8 cellular contexts compared by ENCODE assay signal in the genomic region with DNA sequence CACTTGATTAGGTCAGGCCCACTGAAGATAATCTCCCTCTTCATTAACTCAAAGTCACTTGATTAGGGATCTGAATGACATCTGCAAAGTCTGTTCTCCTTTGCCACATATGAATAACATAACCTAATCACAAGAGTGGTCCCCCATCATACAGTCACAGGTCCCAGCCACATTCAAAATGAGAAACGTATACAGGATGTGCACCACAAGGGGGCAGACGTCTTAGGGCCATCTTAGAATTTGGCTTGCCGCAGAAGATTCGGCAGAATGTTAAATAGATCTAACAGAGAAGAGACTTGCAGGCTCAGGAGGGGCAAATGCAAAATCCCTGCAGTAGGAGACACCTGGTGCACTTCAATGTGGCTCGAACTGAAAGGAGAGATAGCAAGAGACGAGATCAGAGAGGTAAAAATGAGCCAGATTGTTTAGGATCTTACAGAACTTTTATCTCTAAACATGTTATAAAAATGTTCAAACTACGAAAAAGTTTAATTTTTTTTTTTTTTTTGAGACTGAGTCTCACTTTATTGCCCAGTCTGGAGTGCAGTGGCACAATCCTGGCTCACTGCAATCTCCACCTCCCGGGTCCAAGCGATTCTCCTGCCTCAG. TPM values are rescaled to one million over a fixed set of nuclear protein-coding genes. Genes with fewer than 3 reads are reported as not detected.
A peak's percentile ranks its signal among the peaks of the same experiment; 100 is the strongest.
DNase-seq lines count a peak whose midpoint lies in the region; ATAC-seq and TF ChIP-seq lines count a peak whose summit lies in the region.

No MANE protein-coding gene starts in this region.

- H3K27ac Mint-ChIP-seq in activated naive CD4-positive, alpha-beta T cell treated with anti-CD3 and anti-CD28 coated beads, Interleukin-2, amount 50 U/mL, for 24 hours = peak overlapping the region; percentile 66

- no peaks in the 10 kb centered on the region for H3K36me3 Mint-ChIP-seq in activated naive CD4-positive, alpha-beta T cell treated with anti-CD3 and anti-CD28 coated beads, Interleukin-2, amount 50 U/mL, for 24 hours

- DNase-seq in NCI-H1417 (lab: John Stamatoyannopoulos, UW) (peak in 2 of 3 experiments; percentile 2 to 8), NCI-H1417 treated with DMSO at 0.1 percent for 48 hours (lab: John Stamatoyannopoulos, UW) (no peak), left ventricle myocardium superior (peak; percentile 39)
- peak; percentile 45 to 55 for DNase-seq in stimulated activated CD4-positive, alpha-beta T cell treated with anti-CD3 and anti-CD28 coated beads, Interleukin-1b, Interleukin-23, amount 100 ng/mL, for 4 hours (ENCODE audit: low read depth in 2 of 2)

- no peak overlapping the region for H3K4me3 Mint-ChIP-seq in activated naive CD4-positive, alpha-beta T cell treated with anti-CD3 and anti-CD28 coated beads, Interleukin-2, amount 50 U/mL, for 24 hours

- no peaks in the 10 kb centered on the region for H3K9me3 Mint-ChIP-seq in activated naive CD4-positive, alpha-beta T cell treated with anti-CD3 and anti-CD28 coated beads, Interleukin-2, amount 50 U/mL, for 24 hours

- ATAC-seq in HG03108 (IDR thresholded peaks at IDR 0.05; ENCODE audit: unreplicated experiment) (peak; percentile 54), SK-N-SH treated with all-trans-retinoic acid at 6 μM for 48 hours (peak; percentile 78), left ventricle myocardium superior (peak; percentile 59), HG02840 (IDR thresholded peaks at IDR 0.05; ENCODE audit: low FRiP score, unreplicated experiment) (no peak)

- intact Hi-C loops in left ventricle myocardium superior (cut with micrococcal nuclease) = no loop called here

- H3K27me3 Mint-ChIP-seq in activated naive CD4-positive, alpha-beta T cell treated with anti-CD3 and anti-CD28 coated beads, Interleukin-2, amount 50 U/mL, for 24 hours = peaks cover 3% of the 10 kb centered on the region

- peaks cover 6% of the 10 kb centered on the region for H3K4me1 Mint-ChIP-seq in activated naive CD4-positive, alpha-beta T cell treated with anti-CD3 and anti-CD28 coated beads, Interleukin-2, amount 50 U/mL, for 24 hours

TF ChIP-seq in SK-N-SH treated with all-trans-retinoic acid at 6 μM for 48 hours, 23 proteins besides CTCF, POLR2A, EP300 and RAD21:
- TF ChIP-seq SNAI2 (CRISPR knock-in tag; IDR thresholded peaks at IDR 0.05) (no peak), TSHZ2 (CRISPR knock-in tag; IDR thresholded peaks at IDR 0.05) (no peak), TCF4 (CRISPR knock-in tag; IDR thresholded peaks at IDR 0.05; ENCODE audit: borderline replicate concordance) (no peak), TOX (CRISPR knock-in tag; IDR thresholded peaks at IDR 0.05; ENCODE audit: borderline replicate concordance) (no peak), ZFP30 (CRISPR knock-in tag; IDR thresholded peaks at IDR 0.05) (no peak), PPARA (CRISPR knock-in tag; IDR thresholded peaks at IDR 0.05; ENCODE audit: borderline replicate concordance) (no peak), ARNTL (CRISPR knock-in tag; IDR thresholded peaks at IDR 0.05; ENCODE audit: borderline replicate concordance, low read depth) (no peak), CREB5 (CRISPR knock-in tag; IDR thresholded peaks at IDR 0.05; ENCODE audit: low read depth) (no peak), BACH2 (CRISPR knock-in tag; IDR thresholded peaks at IDR 0.05; ENCODE audit: borderline replicate concordance) (no peak), OSR1 (CRISPR knock-in tag; IDR thresholded peaks at IDR 0.05) (no peak), CSDC2 (CRISPR knock-in tag; IDR thresholded peaks at IDR 0.05) (no peak), ZFP3 (CRISPR knock-in tag; IDR thresholded peaks at IDR 0.05) (no peak), ESRRG (CRISPR knock-in tag; IDR thresholded peaks at IDR 0.05) (no peak), ZC3H10 (CRISPR knock-in tag; IDR thresholded peaks at IDR 0.05) (no peak), ISL1 (CRISPR knock-in tag; IDR thresholded peaks at IDR 0.05) (no peak), PATZ1 (CRISPR knock-in tag; IDR thresholded peaks at IDR 0.05; ENCODE audit: borderline replicate concordance) (no peak)
- TF ChIP-seq, protein P1, sequence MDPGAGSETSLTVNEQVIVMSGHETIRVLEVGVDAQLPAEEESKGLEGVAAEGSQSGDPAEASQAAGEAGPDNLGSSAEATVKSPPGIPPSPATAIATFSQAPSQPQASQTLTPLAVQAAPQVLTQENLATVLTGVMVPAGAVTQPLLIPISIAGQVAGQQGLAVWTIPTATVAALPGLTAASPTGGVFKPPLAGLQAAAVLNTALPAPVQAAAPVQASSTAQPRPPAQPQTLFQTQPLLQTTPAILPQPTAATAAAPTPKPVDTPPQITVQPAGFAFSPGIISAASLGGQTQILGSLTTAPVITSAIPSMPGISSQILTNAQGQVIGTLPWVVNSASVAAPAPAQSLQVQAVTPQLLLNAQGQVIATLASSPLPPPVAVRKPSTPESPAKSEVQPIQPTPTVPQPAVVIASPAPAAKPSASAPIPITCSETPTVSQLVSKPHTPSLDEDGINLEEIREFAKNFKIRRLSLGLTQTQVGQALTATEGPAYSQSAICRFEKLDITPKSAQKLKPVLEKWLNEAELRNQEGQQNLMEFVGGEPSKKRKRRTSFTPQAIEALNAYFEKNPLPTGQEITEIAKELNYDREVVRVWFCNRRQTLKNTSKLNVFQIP (CRISPR knock-in tag; IDR thresholded peaks at IDR 0.05; ENCODE audit: borderline replicate concordance, low read depth) = no peak
TF ChIP-seq in SK-N-SH treated with all-trans-retinoic acid at 6 μM for 48 hours: peak in this region for 0.

RNA-seq across cellular contexts. Expression of gene SMC3, which starts 10.4 kb away (rescaled TPM):
- total RNA-seq in left ventricle myocardium superior = 24.3 TPM

RNA-seq across cellular contexts. Expression of gene DUSP5, which starts 59.4 kb away (rescaled TPM):
- 7.1 TPM for total RNA-seq in left ventricle myocardium superior
